In genomic region chr7:135942614-135943013, GRCh38 we compare ENCODE assay signal across 1 cellular context.
TF ChIP-seq lines count a peak whose summit lies in the region.

No MANE protein-coding gene starts in this region.

TF ChIP-seq in GM12878, 131 proteins besides CTCF, POLR2A, EP300 and RAD21 (continued from another document and continues in another):
- TF ChIP-seq PRDM15 (CRISPR knock-in tag; IDR thresholded peaks at IDR 0.05), result no peak
- peak; percentile 34; the same call in 1 of the 2 replicates for TF ChIP-seq FOXM1 (IDR thresholded peaks at IDR 0.05; ENCODE audit: low read depth, low read length)
- peak; percentile 68; the same call in 1 of the 2 replicates for TF ChIP-seq DPF2 (IDR thresholded peaks at IDR 0.05)
- peak; percentile 80 for TF ChIP-seq JUNB (IDR thresholded peaks at IDR 0.05)
- TF ChIP-seq E4F1 (IDR thresholded peaks at IDR 0.05; ENCODE audit: borderline replicate concordance, partially characterized antibody), result no peak
- TF ChIP-seq CEBPZ (IDR thresholded peaks at IDR 0.05; ENCODE audit: low read depth, low read length), result no peak
- TF ChIP-seq ESRRA (IDR thresholded peaks at IDR 0.05; ENCODE audit: low read length), result no peak
- TF ChIP-seq CREM (IDR thresholded peaks at IDR 0.05; ENCODE audit: low read depth), result peak; percentile 55; the same call in 1 of the 2 replicates
- no peak for TF ChIP-seq SP1 (IDR thresholded peaks at IDR 0.05; ENCODE audit: low read depth, low read length)
- TF ChIP-seq IKZF2 (IDR thresholded peaks at IDR 0.05), result no peak
- TF ChIP-seq RB1 (IDR thresholded peaks at IDR 0.05; ENCODE audit: borderline replicate concordance), result no peak
- no peak for TF ChIP-seq CHD1 (IDR thresholded peaks at IDR 0.05; ENCODE audit: low read depth, low read length)
- TF ChIP-seq STAT3 (IDR thresholded peaks at IDR 0.05; ENCODE audit: low read depth, low read length), result no peak
- no peak for TF ChIP-seq REST (IDR thresholded peaks at IDR 0.05; ENCODE audit: low read depth, low read length)
- TF ChIP-seq SPI1 (IDR thresholded peaks at IDR 0.05; ENCODE audit: borderline replicate concordance, insufficient read depth, low read depth, low read length), result peak; percentile 89
- peak; percentile 64; the same call in 1 of the 2 replicates for TF ChIP-seq BCL11A (IDR thresholded peaks at IDR 0.05; ENCODE audit: low read depth, low read length)
- no peak for TF ChIP-seq RELA (IDR thresholded peaks at IDR 0.05; ENCODE audit: borderline replicate concordance, partially characterized antibody)
- no peak for TF ChIP-seq BRCA1 (IDR thresholded peaks at IDR 0.05; ENCODE audit: low read depth, low read length)
- TF ChIP-seq ZNF592 (IDR thresholded peaks at IDR 0.05), result no peak
- TF ChIP-seq ZBED1 (IDR thresholded peaks at IDR 0.05; ENCODE audit: borderline replicate concordance), result no peak
- no peak for TF ChIP-seq BMI1 (IDR thresholded peaks at IDR 0.05; ENCODE audit: borderline replicate concordance)
- no peak for TF ChIP-seq MEF2A (IDR thresholded peaks at IDR 0.05; ENCODE audit: insufficient read depth, low read depth, low read length)
- peak; percentile 84 for TF ChIP-seq ZNF24 (IDR thresholded peaks at IDR 0.05)
- no peak for TF ChIP-seq CREB1 (IDR thresholded peaks at IDR 0.05; ENCODE audit: low read depth)
- TF ChIP-seq NFIC (IDR thresholded peaks at IDR 0.05; ENCODE audit: low read depth, low read length), result peak; percentile 69; the same call in 1 of the 2 replicates
- TF ChIP-seq BCLAF1 (IDR thresholded peaks at IDR 0.05), result no peak
- TF ChIP-seq MTA2 (IDR thresholded peaks at IDR 0.05; ENCODE audit: low read depth), result no peak
- peak; percentile 40; the same call in 1 of the 2 replicates for TF ChIP-seq ATF7 (IDR thresholded peaks at IDR 0.05; ENCODE audit: low read depth)
- TF ChIP-seq RELB (IDR thresholded peaks at IDR 0.05; ENCODE audit: low read depth), result peak; percentile 36; the same call in 1 of the 2 replicates
- peak; percentile 45 for TF ChIP-seq BCL3 (IDR thresholded peaks at IDR 0.05; ENCODE audit: borderline replicate concordance, insufficient read depth, low read depth, low read length, poor library complexity, severe bottlenecking)
- no peak for TF ChIP-seq NFXL1 (IDR thresholded peaks at IDR 0.05; ENCODE audit: borderline replicate concordance)
- no peak for TF ChIP-seq ZZZ3 (IDR thresholded peaks at IDR 0.05; ENCODE audit: control insufficient read depth, insufficient read length, low read depth)
- TF ChIP-seq KAT2A (conservative IDR thresholded peaks at IDR 0.05; ENCODE audit: control insufficient read depth, low read depth, low read length), result no peak
- no peak for TF ChIP-seq PML (IDR thresholded peaks at IDR 0.05; ENCODE audit: low read length)
